Comparison of ENCODE assay signal across 15 cellular contexts in genomic region chr1:6111571-6111970, GRCh38.
DNase-seq lines count a peak whose midpoint lies in the region; ATAC-seq and TF ChIP-seq lines count a peak whose summit lies in the region.
"Had no signal": no experiment of that assay in that cellular context is flagged by ENCODE, and none has a peak within 500 bp of the region (broad histone marks: within the 10 kb centered on the region; RNA-seq: fewer than 3 reads in every experiment).

No MANE protein-coding gene starts in this region.

- H3K27ac ChIP-seq in RWPE1 (peak overlapping the region; percentile 37), upper lobe of right lung (no peak overlapping the region)
- H3K27ac ChIP-seq: SK-N-MC had no signal

- TF ChIP-seq CTCF in RWPE1 (conservative IDR thresholded peaks at IDR 0.05; ENCODE audit: low read depth) = no peak
- no peak for TF ChIP-seq CTCF in upper lobe of right lung (IDR thresholded peaks at IDR 0.05)
- no peak for TF ChIP-seq CTCF in Calu3 (IDR thresholded peaks at IDR 0.05; ENCODE audit: unreplicated experiment)

- H3K27me3 Mint-ChIP-seq in Calu3 (ENCODE audit: unreplicated experiment) = peaks cover 70% of the 10 kb centered on the region

- H3K4me3 Mint-ChIP-seq in Calu3 (ENCODE audit: low read depth, unreplicated experiment) = no peak overlapping the region

- intact Hi-C loops in left ventricle myocardium superior (cut with micrococcal nuclease) = no loop called here
- intact Hi-C loops in left cardiac atrium (cut with DNase I) = no loop called here
- intact Hi-C loops in upper lobe of right lung (cut with DNase I) = no loop called here
- intact Hi-C loops in Calu3 (cut with micrococcal nuclease; ENCODE audit: unreplicated experiment) = no loop called here

- CTCF ChIA-PET in RWPE1 (lab: Yijun Ruan, JAX) (no interaction called here), Calu3 (lab: Charles Lee) (no interaction called here)

- no peaks in the 10 kb centered on the region for H3K4me1 Mint-ChIP-seq in Calu3 (ENCODE audit: low read depth, unreplicated experiment)

- no peaks in the 10 kb centered on the region for H3K36me3 Mint-ChIP-seq in Calu3 (ENCODE audit: insufficient read depth, unreplicated experiment)

- no peak overlapping the region for H3K4me3 ChIP-seq in upper lobe of right lung
- H3K4me3 ChIP-seq: SK-N-MC had no signal

- no peaks in the 10 kb centered on the region for H3K9me3 ChIP-seq in upper lobe of right lung

- no peak for ATAC-seq in left ventricle myocardium superior
- no peak for ATAC-seq in left cardiac atrium
- ATAC-seq in upper lobe of right lung = no peak
- no peak for ATAC-seq in HG02981 (IDR thresholded peaks at IDR 0.05; ENCODE audit: unreplicated experiment)

- DNase-seq in left ventricle myocardium superior (peak; percentile 23), left cardiac atrium (no peak), NCI-H2029 treated with DMSO at 0.1 percent for 48 hours (lab: John Stamatoyannopoulos, UW) (peak; percentile 16), RWPE1 (ENCODE audit: low spot score) (no peak), upper lobe of right lung (peak; percentile 57), amniotic stem cell (lab: John Stamatoyannopoulos, UW) (no peak), Calu3 (no peak)
- DNase-seq: activated naive CD4-positive, alpha-beta T cell treated with Interleukin-2 at 50 U/mL for 16 hours; foreskin melanocyte; H7; KG1; mesenchymal stem cell; NK-92 treated with Interleukin-12 subunit alpha and Interleukin-12 subunit beta, amount 100 ng/mL, for 24 hours had no signal

- H3K27ac Mint-ChIP-seq in Calu3 (ENCODE audit: unreplicated experiment) = no peak overlapping the region

- peaks cover 2% of the 10 kb centered on the region for H3K9me3 Mint-ChIP-seq in Calu3 (ENCODE audit: low read depth, unreplicated experiment)

- no peaks in the 10 kb centered on the region for H3K4me1 ChIP-seq in upper lobe of right lung

- BruUV-seq in Calu3 (replicated peaks; lab: Mats Ljungman, UMichigan) = no TSS peak

- no peaks in the 10 kb centered on the region for H3K36me3 ChIP-seq in upper lobe of right lung

- H3K27me3 ChIP-seq in upper lobe of right lung = no peaks in the 10 kb centered on the region

- POLR2A ChIA-PET in RWPE1 (lab: Yijun Ruan, JAX; ENCODE audit: low non-redundant PET) = no interaction called here

Comparison
In these comparisons a context has a peak if more than half of its experiments do, and no peak if none do; other contexts are left out.
1. DNase-seq: peak in left ventricle myocardium superior (single experiment), NCI-H2029 treated with DMSO at 0.1 percent for 48 hours (single experiment) and upper lobe of right lung (single experiment); none in left cardiac atrium (single experiment), RWPE1 (single experiment), amniotic stem cell (single experiment) and Calu3 (single experiment).